In genomic region chr6:21856096-21856825, GRCh38 we compare ENCODE assay signal across 13 cellular contexts.
DNase-seq lines count a peak whose midpoint lies in the region; ATAC-seq, FAIRE-seq and TF ChIP-seq lines count a peak whose summit lies in the region.
"Had no signal": no experiment of that assay in that cellular context is flagged by ENCODE, and none has a peak within 500 bp of the region (broad histone marks: within the 10 kb centered on the region; RNA-seq: fewer than 3 reads in every experiment).

No MANE protein-coding gene starts in this region.

- peaks cover 31% of the 10 kb centered on the region for H3K36me3 Mint-ChIP-seq in progenitor cell of endocrine pancreas (ENCODE audit: insufficient read depth)

- no peak for TF ChIP-seq POLR2A in H54 (IDR thresholded peaks at IDR 0.05; ENCODE audit: low read depth, low read length)

- FAIRE-seq in H54 (lab: Jason Lieb, UNC): peak; percentile 84

- H3K4me1 Mint-ChIP-seq in progenitor cell of endocrine pancreas (ENCODE audit: low read depth): peaks cover 12% of the 10 kb centered on the region
- H3K4me1 Mint-ChIP-seq: activated CD4-positive, alpha-beta memory T cell treated with anti-CD3 and anti-CD28 coated beads, Interleukin-2, amount 10 ng/mL, durations not matched to agents 7 days and 5 days had no signal

- H3K9me2 ChIP-seq in PC-9 (ENCODE audit: insufficient read depth): no peaks in the 10 kb centered on the region

- H2AFZ ChIP-seq in PC-9: no peak overlapping the region

- BruUV-seq in PC-9 (replicated peaks; lab: Mats Ljungman, UMichigan): no TSS peak

- H3K4me2 ChIP-seq in PC-9: 0 out of 2 replicates have a peak overlapping the region, but pooled peaks have one; percentile 6

- TF ChIP-seq CTCF in PC-9 (conservative IDR thresholded peaks at IDR 0.05) (no peak), progenitor cell of endocrine pancreas (IDR thresholded peaks at IDR 0.05; ENCODE audit: unreplicated experiment) (no peak)

- H3K27me3 ChIP-seq in PC-9 (ENCODE audit: insufficient read depth, low read depth): no peaks in the 10 kb centered on the region
- H3K27me3 ChIP-seq: right atrium auricular region had no signal

- CTCF ChIA-PET in PC-9 (lab: Charles Lee): no interaction called here

- H3K27ac Mint-ChIP-seq in progenitor cell of endocrine pancreas: peak overlapping the region; percentile 50
- H3K27ac Mint-ChIP-seq: activated CD4-positive, alpha-beta memory T cell treated with anti-CD3 and anti-CD28 coated beads, Interleukin-2, amount 10 ng/mL, durations not matched to agents 7 days and 5 days had no signal

- peaks cover 15% of the 10 kb centered on the region for H3K4me1 ChIP-seq in PC-9 (replicated peaks; ENCODE audit: insufficient read depth)
- H3K4me1 ChIP-seq: right atrium auricular region had no signal

- no peaks in the 10 kb centered on the region for H3K27me3 Mint-ChIP-seq in progenitor cell of endocrine pancreas
- H3K27me3 Mint-ChIP-seq: activated CD4-positive, alpha-beta memory T cell treated with anti-CD3 and anti-CD28 coated beads, Interleukin-2, amount 10 ng/mL, durations not matched to agents 7 days and 5 days had no signal

- H3K9me3 Mint-ChIP-seq in progenitor cell of endocrine pancreas (ENCODE audit: low read depth): peaks cover 5% of the 10 kb centered on the region

- H3F3A ChIP-seq in PC-9 (ENCODE audit: insufficient read depth, low read depth): peaks cover 6% of the 10 kb centered on the region; the same call in 1 of the 2 replicates

- H3K4me3 ChIP-seq in PC-9: no peak overlapping the region
- H3K4me3 ChIP-seq: right atrium auricular region had no signal

- H3K4me3 Mint-ChIP-seq in progenitor cell of endocrine pancreas (ENCODE audit: low read depth): no peak overlapping the region
- H3K4me3 Mint-ChIP-seq: activated CD4-positive, alpha-beta memory T cell treated with anti-CD3 and anti-CD28 coated beads, Interleukin-2, amount 10 ng/mL, durations not matched to agents 7 days and 5 days had no signal

- H3K27ac ChIP-seq in PC-9 (0 out of 2 replicates have a peak overlapping the region, but pooled peaks have one; percentile 34), epithelial cell of prostate (peak overlapping the region; percentile 94)
- H3K27ac ChIP-seq: right atrium auricular region had no signal

- no peaks in the 10 kb centered on the region for H3K36me3 ChIP-seq in PC-9 (ENCODE audit: low read depth)
- H3K36me3 ChIP-seq: right atrium auricular region had no signal

- H3K9me3 ChIP-seq in PC-9 (ENCODE audit: insufficient read depth, low read depth): no peaks in the 10 kb centered on the region
- H3K9me3 ChIP-seq: right atrium auricular region had no signal

- intact Hi-C loops in PC-9 (cut with micrococcal nuclease; ENCODE audit: unreplicated experiment): no loop called here
- intact Hi-C loops in posterior vena cava (cut with DNase I): loop anchor here in 1 of 2 donors (5.0 kb wide), 1 partner anchor 1134 kb away; no protein-coding TSS in a partner anchor

- no peaks in the 10 kb centered on the region for H4K20me1 ChIP-seq in PC-9 (ENCODE audit: insufficient read depth)

- ATAC-seq in HG03045 (IDR thresholded peaks at IDR 0.05; ENCODE audit: unreplicated experiment): no peak

- no peaks in the 10 kb centered on the region for H3K79me2 ChIP-seq in PC-9 (ENCODE audit: low read depth)

- POLR2A ChIA-PET in PC-9 (lab: Charles Lee; ENCODE audit: unreplicated experiment): no interaction called here

- peak; percentile 52 for DNase-seq in H54 (ENCODE audit: insufficient read length, low spot score)
- peak in 1 of 2 experiments; percentile 70 for DNase-seq in PC-9
- DNase-seq in epithelial cell of prostate (ENCODE audit: low read depth, low spot score): peak; percentile 88
- no peak for DNase-seq in progenitor cell of endocrine pancreas (ENCODE audit: low spot score, unreplicated experiment)
- no peak for DNase-seq in NCI-H510A (lab: John Stamatoyannopoulos, UW)
- no peak for DNase-seq in posterior vena cava (ENCODE audit: low spot score)
- DNase-seq in activated effector memory CD4-positive, alpha-beta T cell treated with Interleukin-2 at 50 U/mL for 16 hours: no peak
- DNase-seq: activated CD4-positive, alpha-beta memory T cell treated with anti-CD3 and anti-CD28 coated beads, Interleukin-2, amount 10 ng/mL, durations not matched to agents 7 days and 5 days; caudate nucleus; NCI-H1417; NK-92 treated with Interleukin-12 subunit alpha and Interleukin-12 subunit beta, amount 100 ng/mL, for 24 hours had no signal

Comparison
In these comparisons a context has a peak if more than half of its experiments do, and no peak if none do; other contexts are left out.
1. DNase-seq: peak in H54 (single experiment) and epithelial cell of prostate (single experiment); none in progenitor cell of endocrine pancreas (single experiment), NCI-H510A (single experiment), posterior vena cava (single experiment) and activated effector memory CD4-positive, alpha-beta T cell treated with Interleukin-2 at 50 U/mL for 16 hours (single experiment).